In the genomic region with DNA sequence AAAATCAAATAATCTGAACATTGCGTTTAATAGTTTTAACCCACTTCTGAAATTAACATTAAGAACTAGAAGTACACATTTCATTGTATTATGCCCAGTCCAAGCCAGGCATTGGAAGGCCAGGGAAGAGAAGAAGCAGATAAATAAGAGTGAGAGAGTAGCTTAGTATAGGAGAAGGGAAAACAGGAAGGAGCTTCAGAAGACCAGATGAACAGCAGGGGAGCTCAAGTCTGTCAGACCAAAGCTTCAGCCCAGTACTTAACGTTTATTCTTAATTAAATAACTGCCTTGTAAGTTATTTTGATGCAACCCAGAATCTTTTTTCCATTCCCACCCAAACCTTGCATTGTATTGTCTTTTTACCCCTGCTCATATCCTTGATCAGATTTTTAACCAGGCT, we compare ENCODE assay signal across 12 cellular contexts. TPM values are rescaled to one million over a fixed set of nuclear protein-coding genes. Genes with fewer than 3 reads are reported as not detected.
A peak's percentile ranks its signal among the peaks of the same experiment; 100 is the strongest.
DNase-seq lines count a peak whose midpoint lies in the region; ATAC-seq and TF ChIP-seq lines count a peak whose summit lies in the region.
"Had no signal": no experiment of that assay in that cellular context is flagged by ENCODE, and none has a peak within 500 bp of the region (broad histone marks: within the 10 kb centered on the region; RNA-seq: fewer than 3 reads in every experiment).

No MANE protein-coding gene starts in this region.

- intact Hi-C loops in activated B cell treated with CpG ODN at 0.5 μM for 24 hours (cut with micrococcal nuclease), result loop anchor here (1.0 to 2.0 kb wide), 2 partner anchors 9 to 14 kb away; a partner anchor contains a TSS
- intact Hi-C loops in dorsolateral prefrontal cortex (cut with DNase I), result no loop called here

- H4K20me1 ChIP-seq in BLaER1 treated with 17β-estradiol and CSF1 and Interleukin-3, amounts not matched to agents 10 nM and 100 nM, result peaks cover 19 to 99% (median 74%) of the 10 kb centered on the region in 11 experiments; a peak in 20 of 22 replicates

- TF ChIP-seq CTCF in activated B cell treated with CpG ODN at 0.5 μM for 24 hours (IDR thresholded peaks at IDR 0.05), result no peak
- TF ChIP-seq CTCF in foreskin fibroblast (IDR thresholded peaks at IDR 0.05; ENCODE audit: low read depth, low read length), result no peak
- TF ChIP-seq CTCF in dorsolateral prefrontal cortex (IDR thresholded peaks at IDR 0.05 in 54 of 56, conservative IDR thresholded peaks at IDR 0.05 in 2 of 56; ENCODE audit: low read depth in 1 of 56, partially characterized antibody in 56 of 56), result no peak

- H2AK5ac ChIP-seq in mesendoderm (ENCODE audit: low read length), result no peak overlapping the region

- no peak overlapping the region for H2BK120ac ChIP-seq in mesendoderm (ENCODE audit: low read depth, low read length)

- H4K5ac ChIP-seq in mesendoderm (ENCODE audit: low read length), result no peak overlapping the region

- peaks cover 3% of the 10 kb centered on the region for H3K36me3 Mint-ChIP-seq in activated B cell treated with CpG ODN at 0.5 μM for 24 hours (ENCODE audit: low read depth)

- H3K9me3 Mint-ChIP-seq in activated B cell treated with CpG ODN at 0.5 μM for 24 hours, result no peaks in the 10 kb centered on the region
- H3K9me3 Mint-ChIP-seq: H9 had no signal

- DNase-seq in activated B cell treated with CpG ODN at 0.5 μM for 24 hours, result no peak
- DNase-seq in mesendoderm, result peak; percentile 70
- no peak for DNase-seq in foreskin fibroblast
- DNase-seq in dorsolateral prefrontal cortex, result no peak
- DNase-seq: effector CD4-positive, alpha-beta T cell; H9; NCI-H2081 treated with DMSO at 0.1 percent for 48 hours; SHP77 had no signal

- H3K18ac ChIP-seq in mesendoderm (ENCODE audit: low read length), result no peak overlapping the region

- H3K27me3 Mint-ChIP-seq in activated B cell treated with CpG ODN at 0.5 μM for 24 hours, result no peaks in the 10 kb centered on the region

- no peak overlapping the region for H4K8ac ChIP-seq in mesendoderm (ENCODE audit: low read depth, low read length)

- WGBS in mesendoderm (ENCODE audit: extremely low coverage, insufficient coverage, low lambda C conversion rate), result no CpG with 5 or more reads among the region's 2 CpGs

- H3K9ac ChIP-seq in BLaER1 treated with 17β-estradiol and CSF1 and Interleukin-3, amounts not matched to agents 10 nM and 100 nM, result peak overlapping the region in 6 of 11 experiments; percentile 27 to 66 (median 52); a peak in 10 of 22 replicates
- H3K9ac ChIP-seq in HUES48 (ENCODE audit: low read depth, low read length) (no peak overlapping the region), mesendoderm (ENCODE audit: low read length) (no peak overlapping the region)

- H2BK5ac ChIP-seq in mesendoderm (ENCODE audit: low read length), result no peak overlapping the region

- no peak overlapping the region for H3K23ac ChIP-seq in mesendoderm (ENCODE audit: low read length)

- POLR2A ChIA-PET in activated B cell treated with CpG ODN at 0.5 μM for 24 hours (lab: Charles Lee), result interaction anchor here (0.5 to 4.1 kb wide), 8 partner anchors 9 to 369 kb away, joined by 3 to 47 read pairs (median 6); a partner anchor contains a TSS

- H2BK15ac ChIP-seq in mesendoderm (replicated peaks; ENCODE audit: low read depth), result no peak overlapping the region

- H3K36me3 ChIP-seq in BLaER1 treated with 17β-estradiol and CSF1 and Interleukin-3, amounts not matched to agents 10 nM and 100 nM, result peaks cover 0 to 19% (median 6%) of the 10 kb centered on the region in 11 experiments; a peak in 9 of 22 replicates
- no peaks in the 10 kb centered on the region for H3K36me3 ChIP-seq in HUES48 (ENCODE audit: control insufficient read depth, insufficient read depth, low read length)
- no peaks in the 10 kb centered on the region for H3K36me3 ChIP-seq in mesendoderm (ENCODE audit: control insufficient read depth, insufficient read depth, low read length)

- peak overlapping the region in 10 of 11 experiments; percentile 17 to 88 (median 68); a peak in 20 of 22 replicates for H3K27ac ChIP-seq in BLaER1 treated with 17β-estradiol and CSF1 and Interleukin-3, amounts not matched to agents 10 nM and 100 nM
- H3K27ac ChIP-seq in HUES48 (ENCODE audit: low read depth, low read length) (peak overlapping the region; percentile 75), mesendoderm (ENCODE audit: low read depth, low read length) (no peak overlapping the region), dorsolateral prefrontal cortex (peak overlapping the region in 26 of 59 donors; percentile 0 to 70 (median 20))

- peak overlapping the region; percentile 40 to 86 (median 67); a peak in 20 of 22 replicates for H3K4me2 ChIP-seq in BLaER1 treated with 17β-estradiol and CSF1 and Interleukin-3, amounts not matched to agents 10 nM and 100 nM
- no peak overlapping the region for H3K4me2 ChIP-seq in mesendoderm (ENCODE audit: low read length)

- H3K4me3 Mint-ChIP-seq in activated B cell treated with CpG ODN at 0.5 μM for 24 hours, result peak overlapping the region; percentile 61

- no peak for ATAC-seq in activated B cell treated with CpG ODN at 0.5 μM for 24 hours (ENCODE audit: low read depth)
- no peak for ATAC-seq in HG03097 (IDR thresholded peaks at IDR 0.05; ENCODE audit: low FRiP score, unreplicated experiment)
- no peak for ATAC-seq in GM21737 (IDR thresholded peaks at IDR 0.05; ENCODE audit: unreplicated experiment)

- H3K9me3 ChIP-seq in BLaER1 treated with 17β-estradiol and CSF1 and Interleukin-3, amounts not matched to agents 10 nM and 100 nM (replicated peaks in 1 of 11), result no peaks in the 10 kb centered on the region
- H3K9me3 ChIP-seq in HUES48 (ENCODE audit: control insufficient read depth, insufficient read depth, low read length), result no peaks in the 10 kb centered on the region

- no peak overlapping the region for H3K4me3 ChIP-seq in BLaER1 treated with 17β-estradiol and CSF1 and Interleukin-3, amounts not matched to agents 10 nM and 100 nM
- H3K4me3 ChIP-seq in HUES48 (ENCODE audit: low read depth, low read length) (no peak overlapping the region), mesendoderm (ENCODE audit: low read length) (no peak overlapping the region), foreskin fibroblast (ENCODE audit: low read depth in 1 of 2, low read length in 2 of 2) (no peak overlapping the region), dorsolateral prefrontal cortex (no peak overlapping the region)

- H3K4me1 ChIP-seq in BLaER1 treated with 17β-estradiol and CSF1 and Interleukin-3, amounts not matched to agents 10 nM and 100 nM, result peaks cover 56 to 95% (median 75%) of the 10 kb centered on the region in 10 experiments
- peaks cover 57% of the 10 kb centered on the region for H3K4me1 ChIP-seq in HUES48 (ENCODE audit: control insufficient read depth, insufficient read depth, low read length)
- peaks cover 22% of the 10 kb centered on the region for H3K4me1 ChIP-seq in mesendoderm (ENCODE audit: control insufficient read depth, low read depth, low read length)

- peaks cover 15% of the 10 kb centered on the region for H3K79me1 ChIP-seq in mesendoderm (ENCODE audit: low read length)

- CTCF ChIA-PET in activated B cell treated with CpG ODN at 0.5 μM for 24 hours (lab: Charles Lee), result interaction anchor here (0.6 to 2.1 kb wide), 4 partner anchors 8 to 101 kb away, joined by 4 to 7 read pairs (median 5); a partner anchor contains a TSS

- H3K56ac ChIP-seq in mesendoderm (ENCODE audit: low read length), result no peak overlapping the region

- H3K79me2 ChIP-seq in mesendoderm (ENCODE audit: control insufficient read depth, insufficient read depth, low read length), result peaks cover 76% of the 10 kb centered on the region

- H3K4ac ChIP-seq in mesendoderm (ENCODE audit: low read depth, low read length), result no peak overlapping the region

- peaks cover 82% of the 10 kb centered on the region for H3K4me1 Mint-ChIP-seq in activated B cell treated with CpG ODN at 0.5 μM for 24 hours

- H3K27me3 ChIP-seq in BLaER1 treated with 17β-estradiol and CSF1 and Interleukin-3, amounts not matched to agents 10 nM and 100 nM, result no peaks in the 10 kb centered on the region
- no peaks in the 10 kb centered on the region for H3K27me3 ChIP-seq in HUES48 (ENCODE audit: control insufficient read depth, insufficient read depth, low read length)
- no peaks in the 10 kb centered on the region for H3K27me3 ChIP-seq in mesendoderm (ENCODE audit: insufficient read depth, low read length, poor library complexity)
- H3K27me3 ChIP-seq in dorsolateral prefrontal cortex, result no peaks in the 10 kb centered on the region

- H3K27ac Mint-ChIP-seq in activated B cell treated with CpG ODN at 0.5 μM for 24 hours, result peak overlapping the region; percentile 89

RNA-seq across cellular contexts. Expression of a gene that starts 11.5 kb away (rescaled TPM):
- 35.8 and 39.0 TPM in 2 replicates for total RNA-seq in activated B cell treated with CpG ODN at 0.5 μM for 24 hours
- polyA plus RNA-seq in mesendoderm (2013, experiment 1 of 2), result 40.6 TPM
- 41.2 TPM for polyA plus RNA-seq in mesendoderm (2013, experiment 2 of 2)
- total RNA-seq in dorsolateral prefrontal cortex, result 10 to 100 TPM; 34.2 to 62.8 (median 46.0) TPM

RNA-seq across cellular contexts. Expression of a gene that starts 13.4 kb away (rescaled TPM):
- total RNA-seq in activated B cell treated with CpG ODN at 0.5 μM for 24 hours, result 99.1 and 107 TPM in 2 replicates
- 44.1 TPM for polyA plus RNA-seq in mesendoderm (2013, experiment 1 of 2)
- 43.3 TPM for polyA plus RNA-seq in mesendoderm (2013, experiment 2 of 2)
- 100 to 1,000 TPM in 2 of 120 experiments, 10 to 100 TPM in 118; 57.0 to 102 (median 77.8) TPM for total RNA-seq in dorsolateral prefrontal cortex

Comparison
In these comparisons a context has a peak if more than half of its experiments do, and no peak if none do; other contexts are left out.
1. H3K9ac ChIP-seq: peak in BLaER1 treated with 17β-estradiol and CSF1 and Interleukin-3, amounts not matched to agents 10 nM and 100 nM (6 of 11); none in HUES48 (single experiment) and mesendoderm (single experiment).